8 cellular contexts compared by ENCODE assay signal in genomic region chr9:125887145-125887544, GRCh38.
DNase-seq lines count a peak whose midpoint lies in the region; ATAC-seq, FAIRE-seq and TF ChIP-seq lines count a peak whose summit lies in the region.
"Not testable (repeated sequence)": the region's sequence is repeated elsewhere in the genome, so short reads cannot be mapped to it uniquely, and the experiment has no call there.

No MANE protein-coding gene starts in this region.

- not testable (repeated sequence) for H3K9me3 Mint-ChIP-seq in astrocyte (ENCODE audit: unreplicated experiment); neural progenitor cell

- in situ Hi-C loops in Panc1 (cut with HindIII; ENCODE audit: low pct_unique_long_range_greater_than_20kb, low sequenced_read_pairs) = not testable (repeated sequence)

- H3K4me2 ChIP-seq in astrocyte (ENCODE audit: low read length) (peak overlapping the region; percentile 35), neural progenitor cell (peak overlapping the region; percentile 85)

- peaks cover 50% of the 10 kb centered on the region for H3K4me1 ChIP-seq in Panc1 (ENCODE audit: control insufficient read depth, insufficient read depth, low read length)
- H3K4me1 ChIP-seq in astrocyte (ENCODE audit: insufficient read depth, low read length) = peaks cover 20% of the 10 kb centered on the region
- H3K4me1 ChIP-seq in gastroesophageal sphincter = peaks cover 6 to 80% (median 16%) of the 10 kb centered on the region in 3 donors
- peaks cover 62% of the 10 kb centered on the region for H3K4me1 ChIP-seq in neural progenitor cell

- H3K4me1 Mint-ChIP-seq in astrocyte (ENCODE audit: low read depth, unreplicated experiment) = peaks cover 47% of the 10 kb centered on the region
- H3K4me1 Mint-ChIP-seq in neural progenitor cell = peaks cover 74% of the 10 kb centered on the region

- H3K27ac Mint-ChIP-seq in astrocyte (ENCODE audit: unreplicated experiment) = peak overlapping the region; percentile 53
- H3K27ac Mint-ChIP-seq in neural progenitor cell = not testable (repeated sequence)

- not testable (repeated sequence) for H3K27me3 Mint-ChIP-seq in astrocyte (ENCODE audit: low read depth, unreplicated experiment); neural progenitor cell (ENCODE audit: insufficient read depth, low read depth)

- not testable (repeated sequence) for H3K9me3 ChIP-seq in Panc1 (ENCODE audit: control insufficient read depth, insufficient read depth, low read depth, low read length); astrocyte (ENCODE audit: insufficient read depth, low read depth, low read length); gastroesophageal sphincter; neural progenitor cell (ENCODE audit: low read depth)

- ATAC-seq in Panc1, gastroesophageal sphincter: not testable (repeated sequence)

- not testable (repeated sequence) for H3K36me3 ChIP-seq in Panc1 (ENCODE audit: control insufficient read depth, insufficient read depth, low read length); astrocyte (ENCODE audit: insufficient read depth, low read length); gastroesophageal sphincter; neural progenitor cell

- peaks cover 33% of the 10 kb centered on the region for H3F3A ChIP-seq in neural progenitor cell (ENCODE audit: low read depth)

- not testable (repeated sequence) for H3K4me3 ChIP-seq in Panc1 (ENCODE audit: low read depth in 2 of 2, low read length in 2 of 2); astrocyte (ENCODE audit: insufficient read depth, low read depth, low read length); gastroesophageal sphincter; neural progenitor cell

- TF ChIP-seq EP300 in gastroesophageal sphincter (IDR thresholded peaks at IDR 0.05) = not testable (repeated sequence)

- TF ChIP-seq POLR2A in gastroesophageal sphincter (IDR thresholded peaks at IDR 0.05) = not testable (repeated sequence)

- BruUV-seq in Panc1 (replicated peaks; lab: Mats Ljungman, UMichigan) = not testable (repeated sequence)

- H3K27ac ChIP-seq in Panc1 (ENCODE audit: low read length) = peak overlapping the region; percentile 77; the same call in 1 of the 2 replicates
- H3K27ac ChIP-seq in astrocyte (ENCODE audit: low read depth, low read length); neural progenitor cell: not testable (repeated sequence)
- peak overlapping the region; percentile 1 to 80 (median 50) for H3K27ac ChIP-seq in gastroesophageal sphincter

- H3K9ac ChIP-seq in astrocyte (ENCODE audit: low read length); neural progenitor cell: not testable (repeated sequence)

- not testable (repeated sequence) for TF ChIP-seq CTCF in Panc1 (IDR thresholded peaks at IDR 0.05); astrocyte (IDR thresholded peaks at IDR 0.05; ENCODE audit: insufficient read depth, low read depth, low read length); gastroesophageal sphincter (IDR thresholded peaks at IDR 0.05); neural progenitor cell (IDR thresholded peaks at IDR 0.05)

- H2AFZ ChIP-seq in astrocyte (ENCODE audit: low read depth, low read length); neural progenitor cell (replicated peaks): not testable (repeated sequence)

- CTCF ChIA-PET in Panc1 (lab: Charles Lee) = not testable (repeated sequence)

- H3K4me3 Mint-ChIP-seq in astrocyte (ENCODE audit: unreplicated experiment); neural progenitor cell: not testable (repeated sequence)

- not testable (repeated sequence) for H3K36me3 Mint-ChIP-seq in astrocyte (ENCODE audit: low read depth, unreplicated experiment); neural progenitor cell

- peaks cover 14% of the 10 kb centered on the region for H4K20me1 ChIP-seq in astrocyte (ENCODE audit: insufficient read depth, low read length)
- peaks cover 63% of the 10 kb centered on the region for H4K20me1 ChIP-seq in neural progenitor cell (ENCODE audit: low read depth)

- 42 to 60% methylated on average over 2 of the region's 2 CpGs for WGBS in gastroesophageal sphincter (ENCODE audit: low coverage in 1 of 2), 2 donors

- H3K27me3 ChIP-seq in Panc1 (ENCODE audit: control insufficient read depth, insufficient read depth, low read length); astrocyte (ENCODE audit: insufficient read depth, low read length); gastroesophageal sphincter; neural progenitor cell: not testable (repeated sequence)

- intact Hi-C loops in Panc1 (cut with micrococcal nuclease; ENCODE audit: unreplicated experiment) = not testable (repeated sequence)

- peaks cover 74% of the 10 kb centered on the region for H3K79me2 ChIP-seq in astrocyte (ENCODE audit: insufficient read depth, low read length)
- H3K79me2 ChIP-seq in neural progenitor cell (ENCODE audit: low read depth) = peaks cover 92% of the 10 kb centered on the region

- POLR2A ChIA-PET in Panc1 (lab: Charles Lee) = not testable (repeated sequence)

- DNase-seq in DMS53 treated with DMSO at 0.1 percent for 48 hours (lab: John Stamatoyannopoulos, UW; ENCODE audit: unreplicated experiment) (peak; percentile 89), HuH-7 (ENCODE audit: low spot score) (peak; percentile 46), NCI-H146 (lab: John Stamatoyannopoulos, UW) (peak; percentile 82), NCI-H2227 treated with DMSO at 0.1 percent for 48 hours (lab: John Stamatoyannopoulos, UW) (peak; percentile 62), astrocyte (ENCODE audit: low read depth) (peak; percentile 59), neural progenitor cell (ENCODE audit: low spot score) (peak; percentile 19)
- DNase-seq in Panc1 (ENCODE audit: low read depth, low spot score) = not testable (repeated sequence)

- not testable (repeated sequence) for FAIRE-seq in astrocyte (lab: Jason Lieb, UNC)
